Comparison of ENCODE assay signal across 1 cellular context in the genomic region with DNA sequence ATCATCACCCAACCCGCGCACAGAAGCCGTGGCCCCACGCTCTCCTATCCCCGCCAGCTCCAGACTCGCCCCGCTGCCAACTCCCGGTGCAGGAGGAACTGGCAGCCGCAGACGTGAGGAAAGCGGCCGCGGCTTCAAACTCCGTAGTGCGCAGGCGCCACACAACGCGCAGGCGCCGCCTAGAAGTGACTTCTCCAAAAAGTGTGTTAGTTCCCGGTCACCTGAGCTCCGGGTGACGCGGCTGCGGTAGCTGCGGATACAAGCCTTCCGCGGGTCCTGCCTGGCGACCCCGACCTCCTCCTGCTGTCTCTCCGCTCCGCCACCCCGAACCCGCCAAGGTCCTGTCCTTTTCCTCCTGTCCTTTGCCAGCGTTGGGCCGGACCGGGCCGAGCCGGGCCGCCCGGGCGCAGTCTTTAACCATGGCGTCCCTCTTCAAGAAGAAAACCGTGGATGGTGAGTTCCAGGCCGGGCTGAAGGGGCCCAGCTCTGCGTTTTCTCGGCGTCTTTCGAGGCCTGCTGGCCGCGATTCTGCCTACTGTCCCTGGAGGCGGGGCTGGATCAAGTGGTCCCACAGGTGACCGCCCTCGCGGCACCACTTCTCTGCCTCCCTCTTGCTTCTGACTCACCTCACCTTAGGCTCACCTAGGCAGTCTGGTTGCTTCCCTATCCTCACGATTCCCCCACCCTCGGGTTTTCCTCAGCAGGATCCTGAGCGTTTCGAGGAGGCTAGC.
A peak's percentile ranks its signal among the peaks of the same experiment; 100 is the strongest.
TF ChIP-seq lines count a peak whose summit lies in the region.

A gene with protein sequence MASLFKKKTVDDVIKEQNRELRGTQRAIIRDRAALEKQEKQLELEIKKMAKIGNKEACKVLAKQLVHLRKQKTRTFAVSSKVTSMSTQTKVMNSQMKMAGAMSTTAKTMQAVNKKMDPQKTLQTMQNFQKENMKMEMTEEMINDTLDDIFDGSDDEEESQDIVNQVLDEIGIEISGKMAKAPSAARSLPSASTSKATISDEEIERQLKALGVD (plus strand): TSS at position 206 of the 731 bp plus-strand sequence. CDS start 214 bp downstream, at position 420.

TF ChIP-seq in HepG2, 621 proteins besides CTCF, POLR2A, EP300 and RAD21 (continued from another document and continues in another):
- TF ChIP-seq, protein P1, sequence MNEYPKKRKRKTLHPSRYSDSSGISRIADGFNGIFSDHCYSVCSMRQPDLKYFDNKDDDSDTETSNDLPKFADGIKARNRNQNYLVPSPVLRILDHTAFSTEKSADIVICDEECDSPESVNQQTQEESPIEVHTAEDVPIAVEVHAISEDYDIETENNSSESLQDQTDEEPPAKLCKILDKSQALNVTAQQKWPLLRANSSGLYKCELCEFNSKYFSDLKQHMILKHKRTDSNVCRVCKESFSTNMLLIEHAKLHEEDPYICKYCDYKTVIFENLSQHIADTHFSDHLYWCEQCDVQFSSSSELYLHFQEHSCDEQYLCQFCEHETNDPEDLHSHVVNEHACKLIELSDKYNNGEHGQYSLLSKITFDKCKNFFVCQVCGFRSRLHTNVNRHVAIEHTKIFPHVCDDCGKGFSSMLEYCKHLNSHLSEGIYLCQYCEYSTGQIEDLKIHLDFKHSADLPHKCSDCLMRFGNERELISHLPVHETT (CRISPR knock-in tag; conservative IDR thresholded peaks at IDR 0.05) = no peak; the same call in 1 of the 2 replicates
- no peak for TF ChIP-seq RFX3 (CRISPR knock-in tag; IDR thresholded peaks at IDR 0.05)
- 0 out of 2 replicates have a peak, but pooled peaks have one; percentile 50 for TF ChIP-seq HNRNPL (IDR thresholded peaks at IDR 0.05; ENCODE audit: low read depth, low read length)
- TF ChIP-seq NR2F1 (CRISPR knock-in tag; IDR thresholded peaks at IDR 0.05) = no peak
- TF ChIP-seq FOXM1 (CRISPR knock-in tag; IDR thresholded peaks at IDR 0.05) = no peak
- no peak for TF ChIP-seq ELF4 (CRISPR knock-in tag; IDR thresholded peaks at IDR 0.05; ENCODE audit: borderline replicate concordance)
- TF ChIP-seq ZNF772 (CRISPR knock-in tag; IDR thresholded peaks at IDR 0.05) = peak; percentile 42; the same call in 1 of the 2 replicates
- TF ChIP-seq ZNF557 (CRISPR knock-in tag; IDR thresholded peaks at IDR 0.05) = no peak
- TF ChIP-seq, protein P2, sequence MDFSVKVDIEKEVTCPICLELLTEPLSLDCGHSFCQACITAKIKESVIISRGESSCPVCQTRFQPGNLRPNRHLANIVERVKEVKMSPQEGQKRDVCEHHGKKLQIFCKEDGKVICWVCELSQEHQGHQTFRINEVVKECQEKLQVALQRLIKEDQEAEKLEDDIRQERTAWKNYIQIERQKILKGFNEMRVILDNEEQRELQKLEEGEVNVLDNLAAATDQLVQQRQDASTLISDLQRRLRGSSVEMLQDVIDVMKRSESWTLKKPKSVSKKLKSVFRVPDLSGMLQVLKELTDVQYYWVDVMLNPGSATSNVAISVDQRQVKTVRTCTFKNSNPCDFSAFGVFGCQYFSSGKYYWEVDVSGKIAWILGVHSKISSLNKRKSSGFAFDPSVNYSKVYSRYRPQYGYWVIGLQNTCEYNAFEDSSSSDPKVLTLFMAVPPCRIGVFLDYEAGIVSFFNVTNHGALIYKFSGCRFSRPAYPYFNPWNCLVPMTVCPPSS (IDR thresholded peaks at IDR 0.05) = no peak
- no peak for TF ChIP-seq SMARCE1 (IDR thresholded peaks at IDR 0.05; ENCODE audit: borderline replicate concordance)
- TF ChIP-seq HNF4A (CRISPR knock-in tag; IDR thresholded peaks at IDR 0.05) = no peak
- TF ChIP-seq ZNF761 (CRISPR knock-in tag; conservative IDR thresholded peaks at IDR 0.05) = peak; percentile 81; the same call in 1 of the 2 replicates
- TF ChIP-seq ZNF230 (CRISPR knock-in tag; IDR thresholded peaks at IDR 0.05) = peak; percentile 93
- TF ChIP-seq ZFP41 (CRISPR knock-in tag; IDR thresholded peaks at IDR 0.05; ENCODE audit: borderline replicate concordance) = no peak
- TF ChIP-seq, protein P3, sequence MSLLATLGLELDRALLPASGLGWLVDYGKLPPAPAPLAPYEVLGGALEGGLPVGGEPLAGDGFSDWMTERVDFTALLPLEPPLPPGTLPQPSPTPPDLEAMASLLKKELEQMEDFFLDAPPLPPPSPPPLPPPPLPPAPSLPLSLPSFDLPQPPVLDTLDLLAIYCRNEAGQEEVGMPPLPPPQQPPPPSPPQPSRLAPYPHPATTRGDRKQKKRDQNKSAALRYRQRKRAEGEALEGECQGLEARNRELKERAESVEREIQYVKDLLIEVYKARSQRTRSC (CRISPR knock-in tag; IDR thresholded peaks at IDR 0.05; ENCODE audit: low read depth) = no peak
- TF ChIP-seq CAMTA2 (CRISPR knock-in tag; IDR thresholded peaks at IDR 0.05; ENCODE audit: borderline replicate concordance) = 0 out of 2 replicates have a peak, but pooled peaks have one; percentile 37
- no peak for TF ChIP-seq SYNCRIP (IDR thresholded peaks at IDR 0.05; ENCODE audit: insufficient read depth, low read depth, low read length)
- TF ChIP-seq, protein P4, sequence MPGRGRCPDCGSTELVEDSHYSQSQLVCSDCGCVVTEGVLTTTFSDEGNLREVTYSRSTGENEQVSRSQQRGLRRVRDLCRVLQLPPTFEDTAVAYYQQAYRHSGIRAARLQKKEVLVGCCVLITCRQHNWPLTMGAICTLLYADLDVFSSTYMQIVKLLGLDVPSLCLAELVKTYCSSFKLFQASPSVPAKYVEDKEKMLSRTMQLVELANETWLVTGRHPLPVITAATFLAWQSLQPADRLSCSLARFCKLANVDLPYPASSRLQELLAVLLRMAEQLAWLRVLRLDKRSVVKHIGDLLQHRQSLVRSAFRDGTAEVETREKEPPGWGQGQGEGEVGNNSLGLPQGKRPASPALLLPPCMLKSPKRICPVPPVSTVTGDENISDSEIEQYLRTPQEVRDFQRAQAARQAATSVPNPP (CRISPR knock-in tag; IDR thresholded peaks at IDR 0.05) = no peak
- TF ChIP-seq ZNF205 (CRISPR knock-in tag; IDR thresholded peaks at IDR 0.05) = no peak; the same call in none of the 2 replicates
- TF ChIP-seq ATF7-NPFF (CRISPR knock-in tag; IDR thresholded peaks at IDR 0.05; ENCODE audit: low read depth) = peak; percentile 62; the same call in 1 of the 2 replicates
- 0 out of 2 replicates have a peak, but pooled peaks have one; percentile 28 for TF ChIP-seq MED1 (CRISPR knock-in tag; IDR thresholded peaks at IDR 0.05)
- no peak for TF ChIP-seq ZBTB21 (CRISPR knock-in tag; IDR thresholded peaks at IDR 0.05)
- no peak for TF ChIP-seq HOXA5 (CRISPR knock-in tag; IDR thresholded peaks at IDR 0.05)
- TF ChIP-seq ZNF7 (CRISPR knock-in tag; IDR thresholded peaks at IDR 0.05) = peak; percentile 81
- no peak for TF ChIP-seq HOXA9 (CRISPR knock-in tag; IDR thresholded peaks at IDR 0.05; ENCODE audit: borderline replicate concordance)
- no peak for TF ChIP-seq ZNF550 (CRISPR knock-in tag; IDR thresholded peaks at IDR 0.05; ENCODE audit: borderline replicate concordance)
- TF ChIP-seq, protein P5, sequence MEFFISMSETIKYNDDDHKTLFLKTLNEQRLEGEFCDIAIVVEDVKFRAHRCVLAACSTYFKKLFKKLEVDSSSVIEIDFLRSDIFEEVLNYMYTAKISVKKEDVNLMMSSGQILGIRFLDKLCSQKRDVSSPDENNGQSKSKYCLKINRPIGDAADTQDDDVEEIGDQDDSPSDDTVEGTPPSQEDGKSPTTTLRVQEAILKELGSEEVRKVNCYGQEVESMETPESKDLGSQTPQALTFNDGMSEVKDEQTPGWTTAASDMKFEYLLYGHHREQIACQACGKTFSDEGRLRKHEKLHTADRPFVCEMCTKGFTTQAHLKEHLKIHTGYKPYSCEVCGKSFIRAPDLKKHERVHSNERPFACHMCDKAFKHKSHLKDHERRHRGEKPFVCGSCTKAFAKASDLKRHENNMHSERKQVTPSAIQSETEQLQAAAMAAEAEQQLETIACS (CRISPR knock-in tag; IDR thresholded peaks at IDR 0.05) = no peak
- TF ChIP-seq, protein P6, sequence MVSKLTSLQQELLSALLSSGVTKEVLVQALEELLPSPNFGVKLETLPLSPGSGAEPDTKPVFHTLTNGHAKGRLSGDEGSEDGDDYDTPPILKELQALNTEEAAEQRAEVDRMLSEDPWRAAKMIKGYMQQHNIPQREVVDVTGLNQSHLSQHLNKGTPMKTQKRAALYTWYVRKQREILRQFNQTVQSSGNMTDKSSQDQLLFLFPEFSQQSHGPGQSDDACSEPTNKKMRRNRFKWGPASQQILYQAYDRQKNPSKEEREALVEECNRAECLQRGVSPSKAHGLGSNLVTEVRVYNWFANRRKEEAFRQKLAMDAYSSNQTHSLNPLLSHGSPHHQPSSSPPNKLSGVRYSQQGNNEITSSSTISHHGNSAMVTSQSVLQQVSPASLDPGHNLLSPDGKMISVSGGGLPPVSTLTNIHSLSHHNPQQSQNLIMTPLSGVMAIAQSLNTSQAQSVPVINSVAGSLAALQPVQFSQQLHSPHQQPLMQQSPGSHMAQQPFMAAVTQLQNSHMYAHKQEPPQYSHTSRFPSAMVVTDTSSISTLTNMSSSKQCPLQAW (CRISPR knock-in tag; IDR thresholded peaks at IDR 0.05) = peak; percentile 11
- TF ChIP-seq ZNF768 (CRISPR knock-in tag; IDR thresholded peaks at IDR 0.05) = 0 out of 2 replicates have a peak, but pooled peaks have one; percentile 53
- no peak for TF ChIP-seq ZFP1 (CRISPR knock-in tag; IDR thresholded peaks at IDR 0.05)
- no peak for TF ChIP-seq SUZ12 (IDR thresholded peaks at IDR 0.05; ENCODE audit: low read depth, low read length)
- no peak for TF ChIP-seq MAF1 (CRISPR knock-in tag; IDR thresholded peaks at IDR 0.05; ENCODE audit: borderline replicate concordance)
- TF ChIP-seq ZNF260 (CRISPR knock-in tag; IDR thresholded peaks at IDR 0.05; ENCODE audit: borderline replicate concordance, low read depth) = no peak
- TF ChIP-seq, protein P7, sequence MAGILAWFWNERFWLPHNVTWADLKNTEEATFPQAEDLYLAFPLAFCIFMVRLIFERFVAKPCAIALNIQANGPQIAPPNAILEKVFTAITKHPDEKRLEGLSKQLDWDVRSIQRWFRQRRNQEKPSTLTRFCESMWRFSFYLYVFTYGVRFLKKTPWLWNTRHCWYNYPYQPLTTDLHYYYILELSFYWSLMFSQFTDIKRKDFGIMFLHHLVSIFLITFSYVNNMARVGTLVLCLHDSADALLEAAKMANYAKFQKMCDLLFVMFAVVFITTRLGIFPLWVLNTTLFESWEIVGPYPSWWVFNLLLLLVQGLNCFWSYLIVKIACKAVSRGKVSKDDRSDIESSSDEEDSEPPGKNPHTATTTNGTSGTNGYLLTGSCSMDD (CRISPR knock-in tag; IDR thresholded peaks at IDR 0.05) = no peak
- no peak; the same call in 1 of the 2 replicates for TF ChIP-seq BRCA1 (CRISPR knock-in tag; IDR thresholded peaks at IDR 0.05)
- TF ChIP-seq, protein P8, sequence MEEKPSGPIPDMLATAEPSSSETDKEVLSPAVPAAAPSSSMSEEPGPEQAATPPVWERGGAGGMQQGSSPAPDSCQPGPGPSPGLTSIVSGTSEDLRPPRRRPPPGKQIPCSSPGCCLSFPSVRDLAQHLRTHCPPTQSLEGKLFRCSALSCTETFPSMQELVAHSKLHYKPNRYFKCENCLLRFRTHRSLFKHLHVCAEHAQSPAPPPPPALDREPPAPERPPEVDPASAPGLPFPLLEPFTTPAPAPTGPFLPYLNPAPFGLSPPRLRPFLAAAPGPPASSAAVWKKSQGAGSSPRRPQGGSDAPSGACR (CRISPR knock-in tag; IDR thresholded peaks at IDR 0.05) = peak; percentile 63; the same call in 1 of the 2 replicates
- TF ChIP-seq, protein P9, sequence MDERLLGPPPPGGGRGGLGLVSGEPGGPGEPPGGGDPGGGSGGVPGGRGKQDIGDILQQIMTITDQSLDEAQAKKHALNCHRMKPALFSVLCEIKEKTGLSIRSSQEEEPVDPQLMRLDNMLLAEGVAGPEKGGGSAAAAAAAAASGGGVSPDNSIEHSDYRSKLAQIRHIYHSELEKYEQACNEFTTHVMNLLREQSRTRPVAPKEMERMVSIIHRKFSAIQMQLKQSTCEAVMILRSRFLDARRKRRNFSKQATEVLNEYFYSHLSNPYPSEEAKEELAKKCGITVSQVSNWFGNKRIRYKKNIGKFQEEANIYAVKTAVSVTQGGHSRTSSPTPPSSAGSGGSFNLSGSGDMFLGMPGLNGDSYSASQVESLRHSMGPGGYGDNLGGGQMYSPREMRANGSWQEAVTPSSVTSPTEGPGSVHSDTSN (CRISPR knock-in tag; IDR thresholded peaks at IDR 0.05) = no peak
- no peak for TF ChIP-seq ESRRA (CRISPR knock-in tag; IDR thresholded peaks at IDR 0.05; ENCODE audit: low read depth)
- no peak for TF ChIP-seq CENPX (CRISPR knock-in tag; IDR thresholded peaks at IDR 0.05)
- TF ChIP-seq CHCHD3 (CRISPR knock-in tag; IDR thresholded peaks at IDR 0.05) = no peak
- no peak; the same call in 1 of the 2 replicates for TF ChIP-seq CBX5 (CRISPR knock-in tag; IDR thresholded peaks at IDR 0.05; ENCODE audit: borderline replicate concordance)
- TF ChIP-seq, protein P10, sequence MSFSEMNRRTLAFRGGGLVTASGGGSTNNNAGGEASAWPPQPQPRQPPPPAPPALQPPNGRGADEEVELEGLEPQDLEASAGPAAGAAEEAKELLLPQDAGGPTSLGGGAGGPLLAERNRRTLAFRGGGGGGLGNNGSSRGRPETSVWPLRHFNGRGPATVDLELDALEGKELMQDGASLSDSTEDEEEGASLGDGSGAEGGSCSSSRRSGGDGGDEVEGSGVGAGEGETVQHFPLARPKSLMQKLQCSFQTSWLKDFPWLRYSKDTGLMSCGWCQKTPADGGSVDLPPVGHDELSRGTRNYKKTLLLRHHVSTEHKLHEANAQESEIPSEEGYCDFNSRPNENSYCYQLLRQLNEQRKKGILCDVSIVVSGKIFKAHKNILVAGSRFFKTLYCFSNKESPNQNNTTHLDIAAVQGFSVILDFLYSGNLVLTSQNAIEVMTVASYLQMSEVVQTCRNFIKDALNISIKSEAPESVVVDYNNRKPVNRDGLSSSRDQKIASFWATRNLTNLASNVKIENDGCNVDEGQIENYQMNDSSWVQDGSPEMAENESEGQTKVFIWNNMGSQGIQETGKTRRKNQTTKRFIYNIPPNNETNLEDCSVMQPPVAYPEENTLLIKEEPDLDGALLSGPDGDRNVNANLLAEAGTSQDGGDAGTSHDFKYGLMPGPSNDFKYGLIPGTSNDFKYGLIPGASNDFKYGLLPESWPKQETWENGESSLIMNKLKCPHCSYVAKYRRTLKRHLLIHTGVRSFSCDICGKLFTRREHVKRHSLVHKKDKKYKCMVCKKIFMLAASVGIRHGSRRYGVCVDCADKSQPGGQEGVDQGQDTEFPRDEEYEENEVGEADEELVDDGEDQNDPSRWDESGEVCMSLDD (CRISPR knock-in tag; IDR thresholded peaks at IDR 0.05; ENCODE audit: borderline replicate concordance) = no peak
- TF ChIP-seq SNAPC2 (CRISPR knock-in tag; IDR thresholded peaks at IDR 0.05) = no peak
- TF ChIP-seq MAFF (IDR thresholded peaks at IDR 0.05; ENCODE audit: low read depth, low read length) = no peak
- TF ChIP-seq ZNF10 (CRISPR knock-in tag; IDR thresholded peaks at IDR 0.05; ENCODE audit: borderline replicate concordance, low read depth) = no peak
- TF ChIP-seq, protein P11, sequence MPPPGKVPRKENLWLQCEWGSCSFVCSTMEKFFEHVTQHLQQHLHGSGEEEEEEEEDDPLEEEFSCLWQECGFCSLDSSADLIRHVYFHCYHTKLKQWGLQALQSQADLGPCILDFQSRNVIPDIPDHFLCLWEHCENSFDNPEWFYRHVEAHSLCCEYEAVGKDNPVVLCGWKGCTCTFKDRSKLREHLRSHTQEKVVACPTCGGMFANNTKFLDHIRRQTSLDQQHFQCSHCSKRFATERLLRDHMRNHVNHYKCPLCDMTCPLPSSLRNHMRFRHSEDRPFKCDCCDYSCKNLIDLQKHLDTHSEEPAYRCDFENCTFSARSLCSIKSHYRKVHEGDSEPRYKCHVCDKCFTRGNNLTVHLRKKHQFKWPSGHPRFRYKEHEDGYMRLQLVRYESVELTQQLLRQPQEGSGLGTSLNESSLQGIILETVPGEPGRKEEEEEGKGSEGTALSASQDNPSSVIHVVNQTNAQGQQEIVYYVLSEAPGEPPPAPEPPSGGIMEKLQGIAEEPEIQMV (CRISPR knock-in tag; IDR thresholded peaks at IDR 0.05; ENCODE audit: low read depth) = peak; percentile 56
- no peak for TF ChIP-seq SIX1 (CRISPR knock-in tag; IDR thresholded peaks at IDR 0.05; ENCODE audit: borderline replicate concordance)
- 0 out of 2 replicates have a peak, but pooled peaks have one; percentile 17 for TF ChIP-seq CHD2 (IDR thresholded peaks at IDR 0.05; ENCODE audit: low read depth, low read length)
- no peak for TF ChIP-seq DNMT1 (CRISPR knock-in tag; IDR thresholded peaks at IDR 0.05)
